Comparison of ENCODE assay signal across 22 cellular contexts in genomic region chr12:92378682-92379479, GRCh38.
DNase-seq lines count a peak whose midpoint lies in the region; ATAC-seq and TF ChIP-seq lines count a peak whose summit lies in the region.
"Had no signal": no experiment of that assay in that cellular context is flagged by ENCODE, and none has a peak within 500 bp of the region (broad histone marks: within the 10 kb centered on the region; RNA-seq: fewer than 3 reads in every experiment).

No MANE protein-coding gene starts in this region.

- peak overlapping the region; percentile 48 for H2AFZ ChIP-seq in DND-41 (ENCODE audit: low read depth, low read length)

- H3K79me2 ChIP-seq in DND-41 (ENCODE audit: insufficient read depth, low read length), result no peaks in the 10 kb centered on the region

- H3K4me3 Mint-ChIP-seq in activated naive CD4-positive, alpha-beta T cell treated with anti-CD3 and anti-CD28 coated beads, Interleukin-2, amount 10 ng/mL, durations not matched to agents 7 days and 5 days, result peak overlapping the region; percentile 11
- H3K4me3 Mint-ChIP-seq in activated CD4-positive, alpha-beta memory T cell treated with anti-CD3 and anti-CD28 coated beads for 36 hours, result no peak overlapping the region
- no peak overlapping the region for H3K4me3 Mint-ChIP-seq in memory B cell
- H3K4me3 Mint-ChIP-seq: CD14-positive monocyte had no signal

- H3K27ac ChIP-seq in DND-41 (ENCODE audit: low read length), result 0 out of 2 replicates have a peak overlapping the region, but pooled peaks have one; percentile 15
- H3K27ac ChIP-seq in tibial artery, result no peak overlapping the region
- H3K27ac ChIP-seq: esophagus squamous epithelium, ovary, right lobe of liver, suprapubic skin had no signal

- intact Hi-C loops in activated CD4-positive, alpha-beta memory T cell treated with anti-CD3 and anti-CD28 coated beads for 36 hours (cut with micrococcal nuclease), result loop anchor here (2.0 kb wide), 1 partner anchor 26 kb away; no protein-coding TSS in a partner anchor
- intact Hi-C loops in tibial artery (cut with DNase I; ENCODE audit: low total_unique reads), result no loop called here

- no peaks in the 10 kb centered on the region for H3K36me3 ChIP-seq in DND-41 (ENCODE audit: insufficient read depth, low read length)
- H3K36me3 ChIP-seq in tibial artery, result no peaks in the 10 kb centered on the region
- H3K36me3 ChIP-seq: esophagus squamous epithelium, ovary, right lobe of liver, suprapubic skin had no signal

- no peak overlapping the region for H3K9ac ChIP-seq in DND-41 (ENCODE audit: low read depth, low read length)

- H3K4me2 ChIP-seq in DND-41 (ENCODE audit: insufficient read depth, low read length), result no peak overlapping the region

- peaks cover 10% of the 10 kb centered on the region for H3K4me1 ChIP-seq in DND-41 (ENCODE audit: insufficient read depth, low read length)
- H3K4me1 ChIP-seq in tibial artery, result no peaks in the 10 kb centered on the region
- H3K4me1 ChIP-seq: esophagus squamous epithelium, right lobe of liver, suprapubic skin had no signal

- TF ChIP-seq CTCF in DND-41 (IDR thresholded peaks at IDR 0.05; ENCODE audit: borderline replicate concordance, extremely low read depth, low read length, poor library complexity, severe bottlenecking) (no peak), tibial artery (IDR thresholded peaks at IDR 0.05) (no peak)

- CTCF ChIA-PET in activated naive CD4-positive, alpha-beta T cell treated with anti-CD3 and anti-CD28 coated beads, Interleukin-2, amount 10 ng/mL, durations not matched to agents 7 days and 5 days (lab: Charles Lee), result no interaction called here
- CTCF ChIA-PET in activated CD4-positive, alpha-beta memory T cell treated with anti-CD3 and anti-CD28 coated beads for 36 hours (lab: Charles Lee), result interaction anchor here (1.0 to 1.1 kb wide), 2 partner anchors 30 to 996 kb away, joined by 3 read pairs; no protein-coding TSS in a partner anchor

- DNase-seq in activated naive CD4-positive, alpha-beta T cell treated with anti-CD3 and anti-CD28 coated beads, Interleukin-2, amount 10 ng/mL, durations not matched to agents 7 days and 5 days, result peak; percentile 60
- no peak for DNase-seq in activated naive CD4-positive, alpha-beta T cell treated with Interleukin-2 at 50 U/mL for 16 hours
- DNase-seq in DND-41 (no peak), memory B cell (ENCODE audit: low spot score in 2 of 2) (no peak), NCI-H2171 treated with DMSO at 0.1 percent for 48 hours (lab: John Stamatoyannopoulos, UW) (no peak), tibial artery (no peak)
- DNase-seq in activated CD4-positive, alpha-beta memory T cell treated with anti-CD3 and anti-CD28 coated beads for 36 hours, result no peak
- DNase-seq: activated effector memory CD4-positive, alpha-beta T cell treated with anti-CD3 and anti-CD28 coated beads, Interleukin-2, amount 50 U/mL, for 16 hours; DMS53; effector CD4-positive, alpha-beta T cell; esophagus squamous epithelium; KG1; mammary epithelial cell; NCI-H82; ovary; right lobe of liver; Right ventricle myocardium superior; SW 1271 had no signal

- H3K27ac Mint-ChIP-seq in activated naive CD4-positive, alpha-beta T cell treated with anti-CD3 and anti-CD28 coated beads, Interleukin-2, amount 10 ng/mL, durations not matched to agents 7 days and 5 days, result peak overlapping the region; percentile 93
- H3K27ac Mint-ChIP-seq in activated CD4-positive, alpha-beta memory T cell treated with anti-CD3 and anti-CD28 coated beads for 36 hours, result peak overlapping the region; percentile 76
- H3K27ac Mint-ChIP-seq in memory B cell, result peak overlapping the region; percentile 55
- H3K27ac Mint-ChIP-seq: CD14-positive monocyte had no signal

- no peaks in the 10 kb centered on the region for H3K27me3 ChIP-seq in DND-41 (ENCODE audit: insufficient read depth, low read length, poor library complexity)
- no peaks in the 10 kb centered on the region for H3K27me3 ChIP-seq in tibial artery
- H3K27me3 ChIP-seq: esophagus squamous epithelium, ovary, right lobe of liver, suprapubic skin had no signal

- H3K9me3 Mint-ChIP-seq in activated naive CD4-positive, alpha-beta T cell treated with anti-CD3 and anti-CD28 coated beads, Interleukin-2, amount 10 ng/mL, durations not matched to agents 7 days and 5 days, result peaks cover 22% of the 10 kb centered on the region
- H3K9me3 Mint-ChIP-seq in activated CD4-positive, alpha-beta memory T cell treated with anti-CD3 and anti-CD28 coated beads for 36 hours, result no peaks in the 10 kb centered on the region
- peaks cover 1% of the 10 kb centered on the region for H3K9me3 Mint-ChIP-seq in memory B cell

- H3K4me1 Mint-ChIP-seq in activated naive CD4-positive, alpha-beta T cell treated with anti-CD3 and anti-CD28 coated beads, Interleukin-2, amount 10 ng/mL, durations not matched to agents 7 days and 5 days, result peaks cover 80% of the 10 kb centered on the region
- peaks cover 36% of the 10 kb centered on the region for H3K4me1 Mint-ChIP-seq in activated CD4-positive, alpha-beta memory T cell treated with anti-CD3 and anti-CD28 coated beads for 36 hours (ENCODE audit: low read depth)
- peaks cover 11% of the 10 kb centered on the region for H3K4me1 Mint-ChIP-seq in memory B cell
- H3K4me1 Mint-ChIP-seq: CD14-positive monocyte had no signal

- POLR2A ChIA-PET in activated CD4-positive, alpha-beta memory T cell treated with anti-CD3 and anti-CD28 coated beads for 36 hours (lab: Charles Lee), result interaction anchor here (1.1 kb wide), 2 partner anchors 20 to 233 kb away, joined by 3 read pairs; partner anchors contain the start of gene BTG1

- peak; percentile 61 for ATAC-seq in DND-41 (ENCODE audit: insufficient read depth, low read depth)
- no peak for ATAC-seq in memory B cell (ENCODE audit: low read depth)
- no peak for ATAC-seq in GM19455 (IDR thresholded peaks at IDR 0.05; ENCODE audit: unreplicated experiment)
- ATAC-seq: GM12878, right lobe of liver had no signal

- H3K36me3 Mint-ChIP-seq in activated naive CD4-positive, alpha-beta T cell treated with anti-CD3 and anti-CD28 coated beads, Interleukin-2, amount 10 ng/mL, durations not matched to agents 7 days and 5 days, result peaks cover 26% of the 10 kb centered on the region
- no peaks in the 10 kb centered on the region for H3K36me3 Mint-ChIP-seq in activated CD4-positive, alpha-beta memory T cell treated with anti-CD3 and anti-CD28 coated beads for 36 hours
- peaks cover 3% of the 10 kb centered on the region for H3K36me3 Mint-ChIP-seq in memory B cell

- H3K9me3 ChIP-seq in DND-41 (ENCODE audit: insufficient read depth, low read length, severe bottlenecking) (no peaks in the 10 kb centered on the region), tibial artery (no peaks in the 10 kb centered on the region)
- H3K9me3 ChIP-seq: esophagus squamous epithelium, ovary, right lobe of liver, suprapubic skin had no signal

- H3K27me3 Mint-ChIP-seq in activated naive CD4-positive, alpha-beta T cell treated with anti-CD3 and anti-CD28 coated beads, Interleukin-2, amount 10 ng/mL, durations not matched to agents 7 days and 5 days, result no peaks in the 10 kb centered on the region
- no peaks in the 10 kb centered on the region for H3K27me3 Mint-ChIP-seq in activated CD4-positive, alpha-beta memory T cell treated with anti-CD3 and anti-CD28 coated beads for 36 hours
- no peaks in the 10 kb centered on the region for H3K27me3 Mint-ChIP-seq in memory B cell

- H4K20me1 ChIP-seq in DND-41 (ENCODE audit: insufficient read depth, low read length), result no peaks in the 10 kb centered on the region

- no peak overlapping the region for H3K4me3 ChIP-seq in DND-41 (ENCODE audit: low read depth in 1 of 2, low read length in 2 of 2)
- H3K4me3 ChIP-seq in tibial artery, result no peak overlapping the region
- H3K4me3 ChIP-seq: esophagus squamous epithelium, GM12878, ovary, right lobe of liver, suprapubic skin had no signal
